In the genomic region with DNA sequence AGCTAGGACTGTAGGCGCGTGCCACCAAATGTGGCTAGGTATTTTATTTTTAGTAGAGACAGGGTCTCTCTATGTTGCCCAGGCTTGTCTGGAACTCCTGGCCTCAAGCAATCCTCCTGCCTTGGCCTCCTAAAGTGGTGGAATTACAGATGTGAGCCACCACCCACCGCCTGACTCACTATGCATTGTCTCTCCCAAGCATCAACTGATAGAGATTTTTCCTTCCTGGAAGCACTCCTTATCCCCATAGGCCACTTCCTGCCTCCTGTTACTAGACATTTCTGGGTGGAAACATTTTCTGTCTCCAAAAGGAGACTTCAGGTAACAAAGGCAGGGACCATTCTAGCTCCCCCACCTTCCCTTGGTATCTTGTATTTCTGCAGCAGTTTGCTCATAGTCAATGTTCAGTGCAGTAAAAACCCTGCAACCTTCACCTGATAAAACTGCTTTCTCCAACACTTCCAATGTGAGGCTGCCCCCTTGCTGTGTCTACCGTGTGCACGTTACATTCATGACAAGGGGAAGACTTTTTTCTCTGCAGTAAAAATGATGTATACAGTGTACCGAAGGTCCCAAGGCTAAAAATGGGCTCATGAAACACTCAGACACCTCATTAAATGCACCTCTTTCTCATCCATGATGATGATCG, we compare ENCODE assay signal across 24 cellular contexts.
DNase-seq lines count a peak whose midpoint lies in the region; ATAC-seq, FAIRE-seq and TF ChIP-seq lines count a peak whose summit lies in the region.
"Had no signal": no experiment of that assay in that cellular context is flagged by ENCODE, and none has a peak within 500 bp of the region (broad histone marks: within the 10 kb centered on the region; RNA-seq: fewer than 3 reads in every experiment).

No MANE protein-coding gene starts in this region.

- H3K27ac Mint-ChIP-seq in activated CD8-positive, alpha-beta T cell treated with anti-CD3 and anti-CD28 coated beads, Interleukin-2, amount 10 ng/mL, durations not matched to agents 7 days and 5 days: no peak overlapping the region
- no peak overlapping the region for H3K27ac Mint-ChIP-seq in activated CD8-positive, alpha-beta T cell treated with anti-CD3 and anti-CD28 coated beads for 36 hours
- no peak overlapping the region for H3K27ac Mint-ChIP-seq in stimulated activated naive CD8-positive, alpha-beta T cell treated with anti-CD3 and anti-CD28 coated beads, Interleukin-15, amount 100 ng/mL, for 72 hours
- H3K27ac Mint-ChIP-seq: B cell, CD14-positive monocyte, H9 had no signal

- H3K9me2 ChIP-seq in Karpas-422 (replicated peaks; ENCODE audit: insufficient read depth, low read length): no peaks in the 10 kb centered on the region

- TF ChIP-seq EP300 in K562 (IDR thresholded peaks at IDR 0.05; ENCODE audit: low read length): no peak

- BruUV-seq in K562 (replicated peaks; lab: Mats Ljungman, UMichigan): no TSS peak

- H3K9me1 ChIP-seq in K562 (ENCODE audit: control insufficient read depth, insufficient read depth, low read length): no peaks in the 10 kb centered on the region

- H3K9me3 Mint-ChIP-seq in activated CD8-positive, alpha-beta T cell treated with anti-CD3 and anti-CD28 coated beads, Interleukin-2, amount 10 ng/mL, durations not matched to agents 7 days and 5 days (ENCODE audit: insufficient read depth): no peaks in the 10 kb centered on the region
- H3K9me3 Mint-ChIP-seq in activated CD8-positive, alpha-beta T cell treated with anti-CD3 and anti-CD28 coated beads for 36 hours: no peaks in the 10 kb centered on the region
- no peaks in the 10 kb centered on the region for H3K9me3 Mint-ChIP-seq in stimulated activated naive CD8-positive, alpha-beta T cell treated with anti-CD3 and anti-CD28 coated beads, Interleukin-15, amount 100 ng/mL, for 72 hours
- H3K9me3 Mint-ChIP-seq: H9 had no signal

- TF ChIP-seq POLR2A in K562 (conservative IDR thresholded peaks at IDR 0.05): no peak

- peak; percentile 6 for DNase-seq in activated CD8-positive, alpha-beta T cell treated with anti-CD3 and anti-CD28 coated beads, Interleukin-2, amount 10 ng/mL, durations not matched to agents 7 days and 5 days
- no peak for DNase-seq in activated CD8-positive, alpha-beta T cell treated with anti-CD3 and anti-CD28 coated beads for 36 hours
- peak; percentile 44 for DNase-seq in Karpas-422
- no peak for DNase-seq in K562 (ENCODE audit: extremely low read depth in 1 of 4, low spot score in 3 of 4)
- DNase-seq in lung (ENCODE audit: low spot score): peak; percentile 7
- no peak for DNase-seq in AML-193 (lab: John Stamatoyannopoulos, UW)
- DNase-seq in stimulated activated naive CD8-positive, alpha-beta T cell treated with anti-CD3 and anti-CD28 coated beads, Interleukin-15, amount 100 ng/mL, for 72 hours: no peak
- DNase-seq in NK-92 (lab: John Stamatoyannopoulos, UW; ENCODE audit: unreplicated experiment): no peak
- DNase-seq: EL, GF-D8, GM23248, H9, MG63, NCI-H1417, NCI-H1694 treated with DMSO at 0.1 percent for 48 hours, NCI-H2081 treated with DMSO at 0.1 percent for 48 hours, NCI-H2171 treated with DMSO at 0.1 percent for 48 hours, NCI-H524 treated with DMSO at 0.1 percent for 48 hours, PC-9, RPMI8226, SHP77 had no signal

- in situ Hi-C loops in K562 (cut with MboI): no loop called here

- H3K79me2 ChIP-seq in Karpas-422 (ENCODE audit: low read length) (no peaks in the 10 kb centered on the region), K562 (ENCODE audit: control insufficient read depth, insufficient read depth, low read length) (no peaks in the 10 kb centered on the region)

- H3K27ac ChIP-seq in Karpas-422 (ENCODE audit: low read length) (no peak overlapping the region), K562 (ENCODE audit: extremely low read depth, low read depth, low read length) (no peak overlapping the region), lung (ENCODE audit: low read depth in 1 of 2, low read length in 1 of 2) (no peak overlapping the region)
- H3K27ac ChIP-seq: GM23248, HL-60, PC-9 had no signal

- no peaks in the 10 kb centered on the region for H3K4me1 Mint-ChIP-seq in activated CD8-positive, alpha-beta T cell treated with anti-CD3 and anti-CD28 coated beads, Interleukin-2, amount 10 ng/mL, durations not matched to agents 7 days and 5 days (ENCODE audit: low read depth)
- H3K4me1 Mint-ChIP-seq in activated CD8-positive, alpha-beta T cell treated with anti-CD3 and anti-CD28 coated beads for 36 hours (ENCODE audit: low read depth): no peaks in the 10 kb centered on the region
- H3K4me1 Mint-ChIP-seq in stimulated activated naive CD8-positive, alpha-beta T cell treated with anti-CD3 and anti-CD28 coated beads, Interleukin-15, amount 100 ng/mL, for 72 hours: no peaks in the 10 kb centered on the region
- H3K4me1 Mint-ChIP-seq: B cell, CD14-positive monocyte, H9 had no signal

- no peak overlapping the region for H2AFZ ChIP-seq in Karpas-422 (ENCODE audit: low read length)
- H2AFZ ChIP-seq in K562 (ENCODE audit: low read depth, low read length): no peak overlapping the region
- H2AFZ ChIP-seq: GM23248, PC-9 had no signal

- peaks cover 26% of the 10 kb centered on the region for H3K27me3 Mint-ChIP-seq in activated CD8-positive, alpha-beta T cell treated with anti-CD3 and anti-CD28 coated beads, Interleukin-2, amount 10 ng/mL, durations not matched to agents 7 days and 5 days (ENCODE audit: low read depth)
- H3K27me3 Mint-ChIP-seq in activated CD8-positive, alpha-beta T cell treated with anti-CD3 and anti-CD28 coated beads for 36 hours: peaks cover 2% of the 10 kb centered on the region
- H3K27me3 Mint-ChIP-seq in stimulated activated naive CD8-positive, alpha-beta T cell treated with anti-CD3 and anti-CD28 coated beads, Interleukin-15, amount 100 ng/mL, for 72 hours: peaks cover 39% of the 10 kb centered on the region

- TF ChIP-seq CTCF in activated CD8-positive, alpha-beta T cell treated with anti-CD3 and anti-CD28 coated beads for 36 hours (IDR thresholded peaks at IDR 0.05): no peak
- TF ChIP-seq CTCF in K562 (IDR thresholded peaks at IDR 0.05 in 2 of 3, conservative IDR thresholded peaks at IDR 0.05 in 1 of 3; ENCODE audit: insufficient read depth in 2 of 3, low read depth in 1 of 3, low read length in 3 of 3): peak; percentile 16 to 29 (median 25); a peak in 3 of 6 replicates
- TF ChIP-seq CTCF in lung (IDR thresholded peaks at IDR 0.05; ENCODE audit: control extremely low read depth, extremely low read depth): no peak

- H3K9me3 ChIP-seq in Karpas-422 (ENCODE audit: low read length): no peaks in the 10 kb centered on the region
- no peaks in the 10 kb centered on the region for H3K9me3 ChIP-seq in K562 (replicated peaks; ENCODE audit: control insufficient read depth, insufficient read depth, low read depth, low read length)
- no peaks in the 10 kb centered on the region for H3K9me3 ChIP-seq in lung (ENCODE audit: control insufficient read depth in 2 of 2, insufficient read depth in 1 of 2, low read length in 1 of 2)
- H3K9me3 ChIP-seq: MG63 had no signal

- no peaks in the 10 kb centered on the region for H3K27me3 ChIP-seq in Karpas-422 (ENCODE audit: low read length)
- H3K27me3 ChIP-seq in K562 (ENCODE audit: control insufficient read depth in 2 of 2, insufficient read depth in 2 of 2, low read length in 2 of 2): peaks cover 2 to 10% of the 10 kb centered on the region in 2 experiments; a peak in 3 of 5 replicates
- no peaks in the 10 kb centered on the region for H3K27me3 ChIP-seq in lung (ENCODE audit: control insufficient read depth, insufficient read depth)

- CTCF ChIA-PET in activated CD8-positive, alpha-beta T cell treated with anti-CD3 and anti-CD28 coated beads, Interleukin-2, amount 10 ng/mL, durations not matched to agents 7 days and 5 days (lab: Charles Lee): no interaction called here
- CTCF ChIA-PET in activated CD8-positive, alpha-beta T cell treated with anti-CD3 and anti-CD28 coated beads for 36 hours (lab: Charles Lee): no interaction called here
- CTCF ChIA-PET in K562 (lab: Yijun Ruan, JAX; ENCODE audit: low intra/inter-chr PET ratio): no interaction called here

- no peak overlapping the region for H3K4me3 ChIP-seq in Karpas-422 (ENCODE audit: low read length)
- H3K4me3 ChIP-seq in K562: no peak overlapping the region
- no peak overlapping the region for H3K4me3 ChIP-seq in lung
- H3K4me3 ChIP-seq: GM23248, MG63, PC-9 had no signal

- H3K4me2 ChIP-seq in Karpas-422 (ENCODE audit: low read depth, low read length, poor library complexity, severe bottlenecking) (no peak overlapping the region), K562 (ENCODE audit: insufficient read depth, low read length) (no peak overlapping the region)
- H3K4me2 ChIP-seq: PC-9 had no signal

- peak in 1 of 2 experiments; percentile 49; a peak in 2 of 4 replicates for TF ChIP-seq RAD21 in K562 (CRISPR knock-in tag; conservative IDR thresholded peaks at IDR 0.05 in 1 of 2, IDR thresholded peaks at IDR 0.05 in 1 of 2)

- no peaks in the 10 kb centered on the region for H3K36me3 Mint-ChIP-seq in activated CD8-positive, alpha-beta T cell treated with anti-CD3 and anti-CD28 coated beads, Interleukin-2, amount 10 ng/mL, durations not matched to agents 7 days and 5 days (ENCODE audit: low read depth)
- no peaks in the 10 kb centered on the region for H3K36me3 Mint-ChIP-seq in activated CD8-positive, alpha-beta T cell treated with anti-CD3 and anti-CD28 coated beads for 36 hours (ENCODE audit: low read depth)

- H3K4me1 ChIP-seq in Karpas-422 (ENCODE audit: low read length): no peaks in the 10 kb centered on the region
- no peaks in the 10 kb centered on the region for H3K4me1 ChIP-seq in K562 (replicated peaks in 1 of 2; ENCODE audit: control insufficient read depth in 2 of 2, insufficient read depth in 2 of 2, low read length in 2 of 2)
- no peaks in the 10 kb centered on the region for H3K4me1 ChIP-seq in lung (ENCODE audit: control insufficient read depth in 2 of 2, insufficient read depth in 2 of 2, low read length in 2 of 2)

- H4K20me1 ChIP-seq in Karpas-422 (ENCODE audit: insufficient read depth, low read depth, low read length) (no peaks in the 10 kb centered on the region), K562 (replicated peaks; ENCODE audit: control insufficient read depth, insufficient read depth, low read length) (no peaks in the 10 kb centered on the region)

- no peak for FAIRE-seq in K562 (lab: Jason Lieb, UNC)

- ATAC-seq in activated CD8-positive, alpha-beta T cell treated with anti-CD3 and anti-CD28 coated beads, Interleukin-2, amount 10 ng/mL, durations not matched to agents 7 days and 5 days: no peak
- ATAC-seq in activated CD8-positive, alpha-beta T cell treated with anti-CD3 and anti-CD28 coated beads for 36 hours: no peak
- ATAC-seq in K562: peak; percentile 31; the same call in 1 of the 3 replicates
- ATAC-seq in lung (ENCODE audit: insufficient read depth, low FRiP score): no peak
- ATAC-seq in stimulated activated naive CD8-positive, alpha-beta T cell treated with anti-CD3 and anti-CD28 coated beads, Interleukin-15, amount 100 ng/mL, for 72 hours: no peak

- H3K4me3 Mint-ChIP-seq in activated CD8-positive, alpha-beta T cell treated with anti-CD3 and anti-CD28 coated beads, Interleukin-2, amount 10 ng/mL, durations not matched to agents 7 days and 5 days: no peak overlapping the region
- H3K4me3 Mint-ChIP-seq in activated CD8-positive, alpha-beta T cell treated with anti-CD3 and anti-CD28 coated beads for 36 hours: no peak overlapping the region
- H3K4me3 Mint-ChIP-seq in stimulated activated naive CD8-positive, alpha-beta T cell treated with anti-CD3 and anti-CD28 coated beads, Interleukin-15, amount 100 ng/mL, for 72 hours: no peak overlapping the region
- H3K4me3 Mint-ChIP-seq: B cell, CD14-positive monocyte, H9 had no signal

- no peak overlapping the region for H3K9ac ChIP-seq in Karpas-422 (ENCODE audit: low read length)
- H3K9ac ChIP-seq in K562 (ENCODE audit: insufficient read depth in 1 of 2, low read depth in 2 of 2, low read length in 2 of 2): no peak overlapping the region
- H3K9ac ChIP-seq: GM23248 had no signal

- intact Hi-C loops in activated CD8-positive, alpha-beta T cell treated with anti-CD3 and anti-CD28 coated beads for 36 hours (cut with micrococcal nuclease): no loop called here
- intact Hi-C loops in K562 (cut with micrococcal nuclease): loop anchor here (1.0 kb wide), 1 partner anchor 140 kb away; no protein-coding TSS in a partner anchor

- POLR2A ChIA-PET in activated CD8-positive, alpha-beta T cell treated with anti-CD3 and anti-CD28 coated beads, Interleukin-2, amount 10 ng/mL, durations not matched to agents 7 days and 5 days (lab: Charles Lee): no interaction called here
- POLR2A ChIA-PET in activated CD8-positive, alpha-beta T cell treated with anti-CD3 and anti-CD28 coated beads for 36 hours (lab: Charles Lee): no interaction called here
- POLR2A ChIA-PET in K562 (lab: Yijun Ruan, JAX): no interaction called here

- WGBS in K562 (ENCODE audit: insufficient coverage, low coverage, missing lambda C conversion rate): 35% methylated on average over 6 of the region's 7 CpGs
- 81 to 83% methylated on average over 7 of the region's 7 CpGs for WGBS in lung, 2 donors

- H3K36me3 ChIP-seq in Karpas-422 (ENCODE audit: insufficient read depth, low read length) (no peaks in the 10 kb centered on the region), K562 (ENCODE audit: control insufficient read depth, insufficient read depth, low read length) (no peaks in the 10 kb centered on the region), lung (ENCODE audit: control insufficient read depth in 2 of 2, insufficient read depth in 2 of 2, low read length in 2 of 2) (no peaks in the 10 kb centered on the region)
- H3K36me3 ChIP-seq: MG63 had no signal

Comparison
In these comparisons a context has a peak if more than half of its experiments do, and no peak if none do; other contexts are left out.
1. DNase-seq: peak in activated CD8-positive, alpha-beta T cell treated with anti-CD3 and anti-CD28 coated beads, Interleukin-2, amount 10 ng/mL, durations not matched to agents 7 days and 5 days (single experiment), Karpas-422 (single experiment) and lung (single experiment); none in activated CD8-positive, alpha-beta T cell treated with anti-CD3 and anti-CD28 coated beads for 36 hours (single experiment), K562 (0 of 4), AML-193 (0 of 2), stimulated activated naive CD8-positive, alpha-beta T cell treated with anti-CD3 and anti-CD28 coated beads, Interleukin-15, amount 100 ng/mL, for 72 hours (0 of 2) and NK-92 (single experiment).
2. CTCF ChIP-seq: peak in K562 (3 of 3); none in activated CD8-positive, alpha-beta T cell treated with anti-CD3 and anti-CD28 coated beads for 36 hours (single experiment) and lung (single experiment).